ENCODE assay signal across 16 cellular contexts in genomic region chr11:86816251-86816726, GRCh38. TPM values are rescaled to one million over a fixed set of nuclear protein-coding genes. Genes with fewer than 3 reads are reported as not detected.
DNase-seq lines count a peak whose midpoint lies in the region; ATAC-seq, FAIRE-seq and TF ChIP-seq lines count a peak whose summit lies in the region.
"Had no signal": no experiment of that assay in that cellular context is flagged by ENCODE, and none has a peak within 500 bp of the region (broad histone marks: within the 10 kb centered on the region; RNA-seq: fewer than 3 reads in every experiment).

No MANE protein-coding gene starts in this region.

- no peaks in the 10 kb centered on the region for H3K36me3 ChIP-seq in liver (ENCODE audit: control insufficient read depth in 4 of 4, insufficient read depth in 3 of 4, low read depth in 1 of 4, low read length in 3 of 4)
- H3K36me3 ChIP-seq in HepG2 (replicated peaks in 1 of 2; ENCODE audit: control insufficient read depth in 1 of 2, insufficient read depth in 2 of 2, low read length in 2 of 2): no peaks in the 10 kb centered on the region
- no peaks in the 10 kb centered on the region for H3K36me3 ChIP-seq in aorta (ENCODE audit: control insufficient read depth in 1 of 2, insufficient read depth in 2 of 2, low read length in 1 of 2)
- H3K36me3 ChIP-seq: neural progenitor cell had no signal

- TF ChIP-seq POLR2A in HepG2 (IDR thresholded peaks at IDR 0.05; ENCODE audit: insufficient read depth in 1 of 2, low read depth in 2 of 2, low read length in 2 of 2): no peak

- no TSS peak for BruUV-seq in HepG2 (replicated peaks; lab: Mats Ljungman, UMichigan)

- H3K27ac ChIP-seq in liver (ENCODE audit: low read depth in 1 of 2, low read length in 2 of 2): no peak overlapping the region
- no peak overlapping the region for H3K27ac ChIP-seq in HepG2 (ENCODE audit: extremely low read length, insufficient read depth, low read length)
- peak overlapping the region; percentile 39 to 67 for H3K27ac ChIP-seq in aorta (ENCODE audit: low read depth in 1 of 2, low read length in 2 of 2)

- DNase-seq in HepG2 (ENCODE audit: low spot score) (no peak), choroid plexus epithelial cell (ENCODE audit: low read depth) (peak; percentile 47), myocyte (ENCODE audit: low read depth) (peak; percentile 52), aorta (no peak), endothelial cell (ENCODE audit: low spot score) (no peak)
- DNase-seq: activated CD4-positive, alpha-beta T cell treated with anti-CD3 and anti-CD28 coated beads, Interleukin-2, amount 50 U/mL, for 48 hours; activated naive CD4-positive, alpha-beta T cell treated with Interleukin-2 at 50 U/mL for 16 hours; effector CD4-positive, alpha-beta T cell; NCI-H1105; NCI-H774; stimulated activated CD4-positive, alpha-beta T cell treated with anti-CD3 and anti-CD28 coated beads, Interleukin-4, amount 100 ng/mL, for 24 hours; T-helper 1 cell had no signal

- H2AFZ ChIP-seq in HepG2 (ENCODE audit: low read length): no peak overlapping the region
- H2AFZ ChIP-seq: neural progenitor cell had no signal

- H3K27me3 ChIP-seq in liver (ENCODE audit: control insufficient read depth in 4 of 4, insufficient read depth in 4 of 4, low read length in 3 of 4): no peaks in the 10 kb centered on the region
- H3K27me3 ChIP-seq in HepG2 (ENCODE audit: control insufficient read depth in 1 of 2, insufficient read depth in 2 of 2, low read length in 2 of 2): peaks cover 0 to 4% of the 10 kb centered on the region in 2 experiments; a peak in 2 of 5 replicates
- H3K27me3 ChIP-seq in aorta (ENCODE audit: control insufficient read depth in 1 of 2, insufficient read depth in 2 of 2, low read length in 1 of 2): no peaks in the 10 kb centered on the region
- H3K27me3 ChIP-seq: neural progenitor cell had no signal

- H3K9me3 ChIP-seq in liver (ENCODE audit: control insufficient read depth in 4 of 4, low read length in 3 of 4) (no peaks in the 10 kb centered on the region), HepG2 (ENCODE audit: low read length) (no peaks in the 10 kb centered on the region), aorta (ENCODE audit: control insufficient read depth, low read length) (no peaks in the 10 kb centered on the region)

- H3K4me1 ChIP-seq in liver (ENCODE audit: control insufficient read depth in 4 of 4, insufficient read depth in 4 of 4, low read length in 3 of 4) (no peaks in the 10 kb centered on the region), HepG2 (ENCODE audit: insufficient read depth, low read length) (no peaks in the 10 kb centered on the region), aorta (ENCODE audit: control insufficient read depth in 1 of 2, insufficient read depth in 2 of 2, low read length in 2 of 2) (peaks cover 8% of the 10 kb centered on the region in 2 donors)

- H3K27me3 Mint-ChIP-seq in endothelial cell (ENCODE audit: unreplicated experiment): peaks cover 3% of the 10 kb centered on the region

- intact Hi-C loops in HepG2 (cut with micrococcal nuclease; ENCODE audit: unreplicated experiment): no loop called here
- intact Hi-C loops in aorta (cut with DNase I): loop anchor here (5.0 kb wide), 3 partner anchors 74 to 209 kb away; no protein-coding TSS in a partner anchor

- no peak overlapping the region for H3K4me3 Mint-ChIP-seq in endothelial cell (ENCODE audit: unreplicated experiment)
- H3K4me3 Mint-ChIP-seq: neural progenitor cell had no signal

- H3K4me3 ChIP-seq in liver (ENCODE audit: low read depth in 1 of 3, low read length in 3 of 3) (no peak overlapping the region), HepG2 (replicated peaks in 1 of 3; ENCODE audit: insufficient read depth in 1 of 3, low read depth in 2 of 3, low read length in 3 of 3) (no peak overlapping the region), choroid plexus epithelial cell (ENCODE audit: low read depth, low read length) (no peak overlapping the region), aorta (ENCODE audit: low read length in 2 of 2) (no peak overlapping the region)
- H3K4me3 ChIP-seq: neural progenitor cell had no signal

- FAIRE-seq in HepG2 (lab: Jason Lieb, UNC): no peak

- no peak overlapping the region for H3K27ac Mint-ChIP-seq in endothelial cell (ENCODE audit: unreplicated experiment)

- TF ChIP-seq CTCF in liver (IDR thresholded peaks at IDR 0.05; ENCODE audit: low read depth, low read length, missing input control): no peak
- no peak for TF ChIP-seq CTCF in HepG2 (CRISPR knock-in tag; IDR thresholded peaks at IDR 0.05)
- no peak for TF ChIP-seq CTCF in choroid plexus epithelial cell (conservative IDR thresholded peaks at IDR 0.05; ENCODE audit: low read depth, low read length)
- TF ChIP-seq CTCF in endothelial cell (IDR thresholded peaks at IDR 0.05; ENCODE audit: unreplicated experiment): no peak

- no peaks in the 10 kb centered on the region for H4K20me1 ChIP-seq in HepG2 (ENCODE audit: insufficient read depth, low read length)

- in situ Hi-C loops in HepG2 (cut with HindIII; ENCODE audit: extremely low pct_ligation_motif_present, low pct_unique_long_range_greater_than_20kb): loop anchor here (5.0 to 25.0 kb wide), 2 partner anchors 359 to 454 kb away; partner anchors contain the start of gene CCDC81

- WGBS in liver: 83% methylated on average over 5 of the region's 5 CpGs
- 24% methylated on average over 5 of the region's 5 CpGs for WGBS in HepG2 (ENCODE audit: low lambda C conversion rate)
- 55 to 58% methylated on average over 5 of the region's 5 CpGs for WGBS in aorta, 2 donors

- H3K9ac ChIP-seq in liver (ENCODE audit: low read depth in 1 of 2, low read length in 2 of 2) (no peak overlapping the region), HepG2 (ENCODE audit: insufficient read depth, low read depth, low read length) (no peak overlapping the region)
- H3K9ac ChIP-seq: neural progenitor cell had no signal

- no peak overlapping the region for H3K4me2 ChIP-seq in HepG2 (ENCODE audit: low read depth, low read length)
- H3K4me2 ChIP-seq: neural progenitor cell had no signal

- H3K36me3 Mint-ChIP-seq in endothelial cell (ENCODE audit: low read depth, unreplicated experiment): no peaks in the 10 kb centered on the region
- H3K36me3 Mint-ChIP-seq: neural progenitor cell had no signal

- no peak for ATAC-seq in HepG2
- ATAC-seq in aorta (ENCODE audit: low FRiP score): peak; percentile 28
- no peak for ATAC-seq in GM18858 (IDR thresholded peaks at IDR 0.05; ENCODE audit: unreplicated experiment)
- ATAC-seq in HG03439 (IDR thresholded peaks at IDR 0.05; ENCODE audit: unreplicated experiment): no peak

- H3K9me3 Mint-ChIP-seq in endothelial cell (ENCODE audit: unreplicated experiment): no peaks in the 10 kb centered on the region
- H3K9me3 Mint-ChIP-seq: neural progenitor cell had no signal

- TF ChIP-seq EP300 in HepG2 (IDR thresholded peaks at IDR 0.05; ENCODE audit: low read depth in 2 of 2, low read length in 2 of 2): no peak
- TF ChIP-seq EP300 in HepG2 (CRISPR knock-in tag; IDR thresholded peaks at IDR 0.05; ENCODE audit: borderline replicate concordance): no peak

- H3K79me2 ChIP-seq in HepG2 (ENCODE audit: insufficient read depth, low read length): no peaks in the 10 kb centered on the region

- TF ChIP-seq RAD21 in liver (IDR thresholded peaks at IDR 0.05): no peak
- no peak for TF ChIP-seq RAD21 in HepG2 (CRISPR knock-in tag; IDR thresholded peaks at IDR 0.05)

- POLR2A ChIA-PET in HepG2 (lab: Yijun Ruan, JAX): no interaction called here

- CTCF ChIA-PET in HepG2 (lab: Yijun Ruan, JAX; ENCODE audit: low intra/inter-chr PET ratio, low total read pairs): no interaction called here

- peaks cover 3% of the 10 kb centered on the region for H3K4me1 Mint-ChIP-seq in endothelial cell (ENCODE audit: unreplicated experiment)

TF ChIP-seq in liver, 16 proteins besides CTCF, POLR2A, EP300 and RAD21 (continues in another document):
- TF ChIP-seq HNF4A (conservative IDR thresholded peaks at IDR 0.05) (no peak), EGR1 (IDR thresholded peaks at IDR 0.05; ENCODE audit: low read depth in 2 of 2) (no peak)

TF ChIP-seq in HepG2, 621 proteins besides CTCF, POLR2A, EP300 and RAD21 (continues in another document):
- no peak for TF ChIP-seq ZNF580 (CRISPR knock-in tag; IDR thresholded peaks at IDR 0.05; ENCODE audit: borderline replicate concordance, low read depth)
- TF ChIP-seq HNRNPL (IDR thresholded peaks at IDR 0.05; ENCODE audit: low read depth, low read length): no peak
- TF ChIP-seq SP140L (CRISPR knock-in tag; IDR thresholded peaks at IDR 0.05; ENCODE audit: borderline replicate concordance): no peak

RNA-seq across cellular contexts. Expression of gene PRSS23, which starts 15.9 kb away (rescaled TPM):
- total RNA-seq in liver: 10 to 100 TPM in 1 of 2 donors, 1 to 10 TPM in 1; 2.3 to 11.0 TPM
- polyA plus RNA-seq in liver: 1 to 10 TPM; 5.7 to 9.9 TPM
- 0.20 and 0.28 TPM in 2 replicates for total RNA-seq in HepG2 (2016; rRNA removed; fragmentation: Illumina TruSeq; extraction: Trizol)
- total RNA-seq in HepG2 (2016; cell fraction: cytosol; rRNA removed; fragmentation: Illumina TruSeq; extraction: Trizol; ENCODE audit: low read depth): 0.51 TPM in 1 of 2 replicates, not detected in the other
- 0.17 and 0.18 TPM in 2 replicates for total RNA-seq in HepG2 (2016; cell fraction: insoluble cytoplasmic fraction; rRNA removed; fragmentation: Illumina TruSeq; extraction: Trizol)
- total RNA-seq in HepG2 (2016; cell fraction: membrane; rRNA removed; fragmentation: Illumina TruSeq; extraction: Trizol): 0.06 and 0.10 TPM in 2 replicates
- total RNA-seq in HepG2 (2016; cell fraction: nucleus; rRNA removed; fragmentation: Illumina TruSeq; extraction: Trizol): 0.25 TPM in 1 of 2 replicates, not detected in the other
- 0.21 and 0.30 TPM in 2 replicates for polyA plus RNA-seq in HepG2 (2011; rRNA removed)
- 0.13 and 0.24 TPM in 2 replicates for polyA plus RNA-seq in HepG2 (2011; cell fraction: cytosol; rRNA removed)
- not detected in 2 replicates for polyA plus RNA-seq in HepG2 (2011; cell fraction: nucleus; rRNA removed)
- polyA plus RNA-seq in HepG2 (2012): 0.51 and 0.57 TPM in 2 replicates
- polyA plus RNA-seq in HepG2 (2016; cell fraction: cytosol; fragmentation: Illumina TruSeq; extraction: Trizol; ENCODE audit: low read depth): 0.05 TPM in 1 of 2 replicates, not detected in the other
- polyA plus RNA-seq in HepG2 (2016; cell fraction: insoluble cytoplasmic fraction; fragmentation: Illumina TruSeq; extraction: Trizol; ENCODE audit: low read depth): 0.11 TPM in 1 of 2 replicates, not detected in the other
- 0.19 and 0.20 TPM in 2 replicates for polyA plus RNA-seq in HepG2 (2016; cell fraction: membrane; fragmentation: Illumina TruSeq; extraction: Trizol; ENCODE audit: low read depth)
- polyA plus RNA-seq in HepG2 (2016; cell fraction: nucleus; fragmentation: Illumina TruSeq; extraction: Trizol; ENCODE audit: insufficient read depth, low read depth): 0.70 TPM in 1 of 2 replicates, not detected in the other
- 0.32 and 515 TPM in 2 replicates for polyA minus RNA-seq in HepG2 (2011; rRNA and poly(A)+ RNA removed; ENCODE audit: low replicate concordance)
- polyA minus RNA-seq in HepG2 (2011; cell fraction: cytosol; rRNA and poly(A)+ RNA removed): 0.89 and 0.97 TPM in 2 replicates
- 0.37 and 1.2 TPM in 2 replicates for polyA minus RNA-seq in HepG2 (2011; cell fraction: nucleus; rRNA and poly(A)+ RNA removed)
- 75.2 and 105 TPM in 2 replicates for total RNA-seq in myocyte
- 840 TPM for polyA plus RNA-seq in myocyte (2012)
- 100 to 1,000 TPM; 109 to 245 TPM for total RNA-seq in aorta
- 100 to 1,000 TPM in 1 of 2 donors, 10 to 100 TPM in 1; 68.1 to 140 TPM for polyA plus RNA-seq in aorta
- 4.8 TPM for total RNA-seq in endothelial cell (ENCODE audit: unreplicated experiment)

Comparison
In these comparisons a context has a peak if more than half of its experiments do, and no peak if none do; other contexts are left out.
1. H3K27ac ChIP-seq: peak in aorta (2 of 2); none in liver (0 of 2) and HepG2 (single experiment).
2. DNase-seq: peak in choroid plexus epithelial cell (single experiment) and myocyte (single experiment); none in HepG2 (single experiment), aorta (0 of 2) and endothelial cell (single experiment).